In genomic region chr2:64865073-64865830, GRCh38 we compare ENCODE assay signal across 1 cellular context.
TF ChIP-seq lines count a peak whose summit lies in the region.

No MANE protein-coding gene starts in this region.

TF ChIP-seq in HepG2, 621 proteins besides CTCF, POLR2A, EP300 and RAD21 (continued from another document and continues in another):
- TF ChIP-seq CSRNP2 (CRISPR knock-in tag; conservative IDR thresholded peaks at IDR 0.05; ENCODE audit: low read depth) (no peak), KMT2A (CRISPR knock-in tag; IDR thresholded peaks at IDR 0.05) (0 out of 2 replicates have a peak, but pooled peaks have one; percentile 32), GPBP1L1 (CRISPR knock-in tag; IDR thresholded peaks at IDR 0.05) (no peak), SMC3 (IDR thresholded peaks at IDR 0.05; ENCODE audit: low read length) (peak; percentile 28; the same call in 1 of the 2 replicates), ZNF574 (CRISPR knock-in tag; IDR thresholded peaks at IDR 0.05) (no peak), ZBTB7A (CRISPR knock-in tag; IDR thresholded peaks at IDR 0.05) (0 out of 2 replicates have a peak, but pooled peaks have one; percentile 34), TIGD3 (CRISPR knock-in tag; IDR thresholded peaks at IDR 0.05; ENCODE audit: borderline replicate concordance) (0 out of 2 replicates have a peak, but pooled peaks have one; percentile 84), ZNF484 (CRISPR knock-in tag; IDR thresholded peaks at IDR 0.05; ENCODE audit: borderline replicate concordance, low read depth) (no peak), ZHX2 (IDR thresholded peaks at IDR 0.05; ENCODE audit: low read depth) (no peak), ZHX2 (CRISPR knock-in tag; IDR thresholded peaks at IDR 0.05; ENCODE audit: borderline replicate concordance) (no peak), ZNF616 (CRISPR knock-in tag; IDR thresholded peaks at IDR 0.05; ENCODE audit: low read depth) (no peak), ZNF713 (CRISPR knock-in tag; IDR thresholded peaks at IDR 0.05) (no peak), RBM39 (IDR thresholded peaks at IDR 0.05; ENCODE audit: low read depth, low read length, poor library complexity, severe bottlenecking) (peak; percentile 7), SNAI1 (CRISPR knock-in tag; IDR thresholded peaks at IDR 0.05; ENCODE audit: borderline replicate concordance) (no peak), PLRG1 (conservative IDR thresholded peaks at IDR 0.05) (no peak), SOX6 (IDR thresholded peaks at IDR 0.05) (no peak), SOX6 (CRISPR knock-in tag; IDR thresholded peaks at IDR 0.05) (no peak), RNF219 (CRISPR knock-in tag; IDR thresholded peaks at IDR 0.05) (no peak), PRPF4 (IDR thresholded peaks at IDR 0.05; ENCODE audit: low read depth, low read length, poor library complexity, severe bottlenecking) (no peak), ZNF746 (CRISPR knock-in tag; IDR thresholded peaks at IDR 0.05) (no peak), SAFB2 (CRISPR knock-in tag; IDR thresholded peaks at IDR 0.05; ENCODE audit: borderline replicate concordance, low read depth) (no peak), FIP1L1 (IDR thresholded peaks at IDR 0.05; ENCODE audit: borderline replicate concordance, insufficient read depth, low read depth, low read length) (no peak), MTERF4 (CRISPR knock-in tag; IDR thresholded peaks at IDR 0.05) (0 out of 2 replicates have a peak, but pooled peaks have one; percentile 13), MAFG (CRISPR knock-in tag; IDR thresholded peaks at IDR 0.05) (no peak), SRSF9 (IDR thresholded peaks at IDR 0.05; ENCODE audit: borderline replicate concordance, insufficient read depth, low read depth, low read length, poor library complexity, severe bottlenecking) (no peak), ZNF800 (CRISPR knock-in tag; IDR thresholded peaks at IDR 0.05) (0 out of 2 replicates have a peak, but pooled peaks have one; percentile 35), THAP7 (CRISPR knock-in tag; IDR thresholded peaks at IDR 0.05) (no peak), RFX3 (CRISPR knock-in tag; IDR thresholded peaks at IDR 0.05) (no peak), ZNF781 (CRISPR knock-in tag; IDR thresholded peaks at IDR 0.05; ENCODE audit: borderline replicate concordance, not compliant biosample characterization) (no peak), ZMAT3 (CRISPR knock-in tag; conservative IDR thresholded peaks at IDR 0.05) (no peak), MEF2D (CRISPR knock-in tag; IDR thresholded peaks at IDR 0.05) (no peak), ZNF660 (CRISPR knock-in tag; IDR thresholded peaks at IDR 0.05; ENCODE audit: borderline replicate concordance, low read depth) (no peak), HNRNPL (IDR thresholded peaks at IDR 0.05; ENCODE audit: low read depth, low read length) (peak; percentile 80), MEIS2 (CRISPR knock-in tag; IDR thresholded peaks at IDR 0.05) (peak; percentile 24; the same call in 1 of the 2 replicates), HNRNPLL (IDR thresholded peaks at IDR 0.05; ENCODE audit: low read depth, low read length, poor library complexity, severe bottlenecking) (no peak), ZNF878 (CRISPR knock-in tag; IDR thresholded peaks at IDR 0.05) (no peak), ZBTB1 (CRISPR knock-in tag; IDR thresholded peaks at IDR 0.05; ENCODE audit: borderline replicate concordance) (no peak), PAWR (CRISPR knock-in tag; IDR thresholded peaks at IDR 0.05; ENCODE audit: borderline replicate concordance) (no peak), MAF1 (CRISPR knock-in tag; IDR thresholded peaks at IDR 0.05; ENCODE audit: borderline replicate concordance) (no peak), RARG (CRISPR knock-in tag; IDR thresholded peaks at IDR 0.05; ENCODE audit: low read depth) (no peak), ZNF772 (CRISPR knock-in tag; IDR thresholded peaks at IDR 0.05) (peak; percentile 52; the same call in 1 of the 2 replicates), ZNF777 (CRISPR knock-in tag; IDR thresholded peaks at IDR 0.05) (0 out of 2 replicates have a peak, but pooled peaks have one; percentile 21)
